Comparison of ENCODE assay signal across 9 cellular contexts in genomic region chr4:46648088-46648744, GRCh38.
DNase-seq lines count a peak whose midpoint lies in the region; ATAC-seq and TF ChIP-seq lines count a peak whose summit lies in the region.
"Had no signal": no experiment of that assay in that cellular context is flagged by ENCODE, and none has a peak within 500 bp of the region (broad histone marks: within the 10 kb centered on the region; RNA-seq: fewer than 3 reads in every experiment).

No MANE protein-coding gene starts in this region.

- H3K36me3 ChIP-seq in PC-3 (ENCODE audit: low read depth, low read length) = no peaks in the 10 kb centered on the region

- TF ChIP-seq CTCF in PC-3 (conservative IDR thresholded peaks at IDR 0.05; ENCODE audit: low read depth, low read length) (peak; percentile 65), glutamatergic neuron (IDR thresholded peaks at IDR 0.05; ENCODE audit: partially characterized antibody, unreplicated experiment) (peak; percentile 34)

- no peaks in the 10 kb centered on the region for H3K36me3 Mint-ChIP-seq in glutamatergic neuron (ENCODE audit: unreplicated experiment)
- H3K36me3 Mint-ChIP-seq: stimulated activated naive B cell treated with anti-CD40 and anti-IgM and Interleukin-4, amounts not matched to agents 10 μg/mL and 1 μg/mL and 100 μg/mL, for 72 hours had no signal

- H3K27me3 ChIP-seq in PC-3 (ENCODE audit: low read length) = no peaks in the 10 kb centered on the region

- H2AFZ ChIP-seq in PC-3 (ENCODE audit: low read length) = no peak overlapping the region

- H4K20me1 ChIP-seq in PC-3 (ENCODE audit: low read length) = no peaks in the 10 kb centered on the region

- H3K4me1 ChIP-seq in PC-3 (ENCODE audit: insufficient read depth, low read length) = no peaks in the 10 kb centered on the region

- H3K27ac ChIP-seq in PC-3 (ENCODE audit: low read length) = no peak overlapping the region

- no peaks in the 10 kb centered on the region for H3K27me3 Mint-ChIP-seq in glutamatergic neuron (ENCODE audit: unreplicated experiment)
- H3K27me3 Mint-ChIP-seq: stimulated activated naive B cell treated with anti-CD40 and anti-IgM and Interleukin-4, amounts not matched to agents 10 μg/mL and 1 μg/mL and 100 μg/mL, for 72 hours had no signal

- ATAC-seq in GM19324 (IDR thresholded peaks at IDR 0.05; ENCODE audit: low FRiP score, unreplicated experiment) (peak; percentile 91), HG03196 (IDR thresholded peaks at IDR 0.05; ENCODE audit: unreplicated experiment) (peak; percentile 64), PC-3 (peak; percentile 50)

- no peaks in the 10 kb centered on the region for H3K9me3 Mint-ChIP-seq in glutamatergic neuron (ENCODE audit: unreplicated experiment)

- H3K79me2 ChIP-seq in PC-3 (ENCODE audit: low read length) = no peaks in the 10 kb centered on the region

- H3K4me2 ChIP-seq in PC-3 (ENCODE audit: low read length) = no peak overlapping the region

- H3K9me2 ChIP-seq in PC-3 (replicated peaks; ENCODE audit: low read length) = no peaks in the 10 kb centered on the region

- H3F3A ChIP-seq in PC-3 (ENCODE audit: low read length, unreplicated experiment) = no peaks in the 10 kb centered on the region

- CTCF ChIA-PET in PC-3 (lab: Charles Lee) = interaction anchor here (0.6 to 1.3 kb wide), 2 partner anchors 319 to 373 kb away, joined by 3 to 22 read pairs; no protein-coding TSS in a partner anchor

- BruUV-seq in PC-3 (replicated peaks; lab: Mats Ljungman, UMichigan) = no TSS peak

- DNase-seq in DMS53 (lab: John Stamatoyannopoulos, UW) (peak; percentile 95), PC-3 (peak; percentile 64), glutamatergic neuron (peak; percentile 21), medulla oblongata (ENCODE audit: extremely low spot score) (no peak), NCI-H226 (no peak), NCI-H2227 treated with DMSO at 0.1 percent for 48 hours (lab: John Stamatoyannopoulos, UW) (no peak)
- DNase-seq: stimulated activated naive B cell treated with anti-CD40 and anti-IgM and Interleukin-4, amounts not matched to agents 10 μg/mL and 1 μg/mL and 100 μg/mL, for 72 hours had no signal

- no peaks in the 10 kb centered on the region for H3K4me1 Mint-ChIP-seq in glutamatergic neuron (ENCODE audit: low read depth, unreplicated experiment)
- H3K4me1 Mint-ChIP-seq: stimulated activated naive B cell treated with anti-CD40 and anti-IgM and Interleukin-4, amounts not matched to agents 10 μg/mL and 1 μg/mL and 100 μg/mL, for 72 hours had no signal

- H3K4me3 ChIP-seq in PC-3 (ENCODE audit: low read length) = no peak overlapping the region

- POLR2A ChIA-PET in PC-3 (lab: Charles Lee; ENCODE audit: unreplicated experiment) = no interaction called here

- H3K4me3 Mint-ChIP-seq in glutamatergic neuron (ENCODE audit: unreplicated experiment) = no peak overlapping the region
- H3K4me3 Mint-ChIP-seq: stimulated activated naive B cell treated with anti-CD40 and anti-IgM and Interleukin-4, amounts not matched to agents 10 μg/mL and 1 μg/mL and 100 μg/mL, for 72 hours had no signal

- H3K9ac ChIP-seq in PC-3 (ENCODE audit: low read length) = no peak overlapping the region

- intact Hi-C loops in PC-3 (cut with micrococcal nuclease) = loop anchor here (5.0 kb wide), 1 partner anchor 321 kb away; no protein-coding TSS in a partner anchor

- no peak overlapping the region for H3K27ac Mint-ChIP-seq in glutamatergic neuron (ENCODE audit: unreplicated experiment)
- H3K27ac Mint-ChIP-seq: stimulated activated naive B cell treated with anti-CD40 and anti-IgM and Interleukin-4, amounts not matched to agents 10 μg/mL and 1 μg/mL and 100 μg/mL, for 72 hours had no signal

- no peaks in the 10 kb centered on the region for H3K9me3 ChIP-seq in PC-3 (ENCODE audit: low read length)

Comparison
In these comparisons a context has a peak if more than half of its experiments do, and no peak if none do; other contexts are left out.
1. DNase-seq: peak in DMS53 (single experiment), PC-3 (single experiment) and glutamatergic neuron (single experiment); none in medulla oblongata (single experiment), NCI-H226 (single experiment) and NCI-H2227 treated with DMSO at 0.1 percent for 48 hours (single experiment).
2. Peak in every context shown above with its lines, with median percentiles within 50 percentile points of each other: ATAC-seq.